1 cellular context compared by ENCODE assay signal in genomic region chr12:88206636-88207035, GRCh38.
A peak's percentile ranks its signal among the peaks of the same experiment; 100 is the strongest.
TF ChIP-seq lines count a peak whose summit lies in the region.

No MANE protein-coding gene starts in this region.

TF ChIP-seq in HepG2, 621 proteins besides CTCF, POLR2A, EP300 and RAD21 (continued from another document):
- TF ChIP-seq HNF4G (IDR thresholded peaks at IDR 0.05; ENCODE audit: borderline replicate concordance, low read depth, low read length): peak; percentile 35; the same call in 1 of the 2 replicates
- no peak for TF ChIP-seq HNF4G (CRISPR knock-in tag; IDR thresholded peaks at IDR 0.05; ENCODE audit: borderline replicate concordance, low read depth)
- TF ChIP-seq THAP8 (CRISPR knock-in tag; IDR thresholded peaks at IDR 0.05; ENCODE audit: borderline replicate concordance): no peak
- TF ChIP-seq CEBPG (CRISPR knock-in tag; IDR thresholded peaks at IDR 0.05): peak; percentile 17; the same call in 1 of the 2 replicates
- 0 out of 2 replicates have a peak, but pooled peaks have one; percentile 13 for TF ChIP-seq NR2F6 (IDR thresholded peaks at IDR 0.05)
- TF ChIP-seq NR2F6 (CRISPR knock-in tag; IDR thresholded peaks at IDR 0.05): no peak
- no peak for TF ChIP-seq MXD1 (CRISPR knock-in tag; IDR thresholded peaks at IDR 0.05)
- no peak for TF ChIP-seq ZSCAN30 (CRISPR knock-in tag; IDR thresholded peaks at IDR 0.05)
- TF ChIP-seq ZNF205 (CRISPR knock-in tag; IDR thresholded peaks at IDR 0.05): no peak
